1 cellular context compared by ENCODE assay signal in genomic region chr11:94776351-94777321, GRCh38.
TF ChIP-seq lines count a peak whose summit lies in the region.

No MANE protein-coding gene starts in this region.

TF ChIP-seq in HEK293, 187 proteins besides CTCF, POLR2A, EP300 and RAD21 (continued from another document):
- no peak for TF ChIP-seq ZNF148 (tag by site-specific recombination; IDR thresholded peaks at IDR 0.05; ENCODE audit: borderline replicate concordance)
- TF ChIP-seq ZNF654 (tag by site-specific recombination; IDR thresholded peaks at IDR 0.05; ENCODE audit: low read depth), result no peak; the same call in 1 of the 2 replicates
- TF ChIP-seq ZNF280D (tag by site-specific recombination; IDR thresholded peaks at IDR 0.05), result no peak
- TF ChIP-seq ZNF423 (tag by site-specific recombination; IDR thresholded peaks at IDR 0.05), result no peak
- no peak for TF ChIP-seq GLIS2 (tag by site-specific recombination; IDR thresholded peaks at IDR 0.05)
- no peak for TF ChIP-seq MZF1 (tag by site-specific recombination; IDR thresholded peaks at IDR 0.05; ENCODE audit: borderline replicate concordance)
- no peak for TF ChIP-seq ZNF114 (tag by site-specific recombination; IDR thresholded peaks at IDR 0.05)
- no peak for TF ChIP-seq ZNF37A (tag by site-specific recombination; IDR thresholded peaks at IDR 0.05)
- TF ChIP-seq ZNF404 (tag by site-specific recombination; IDR thresholded peaks at IDR 0.05), result no peak
- no peak for TF ChIP-seq ZNF223 (tag by site-specific recombination; IDR thresholded peaks at IDR 0.05)
- peak; percentile 72 for TF ChIP-seq ZXDB (tag by site-specific recombination; IDR thresholded peaks at IDR 0.05)
- TF ChIP-seq ZNF202 (tag by site-specific recombination; IDR thresholded peaks at IDR 0.05; ENCODE audit: borderline replicate concordance), result no peak
- peak; percentile 34; the same call in 1 of the 2 replicates for TF ChIP-seq ZNF639 (tag by site-specific recombination; IDR thresholded peaks at IDR 0.05)
- no peak for TF ChIP-seq ZSCAN5A (tag by site-specific recombination; IDR thresholded peaks at IDR 0.05)
- TF ChIP-seq ZNF791 (tag by site-specific recombination; IDR thresholded peaks at IDR 0.05), result no peak
- no peak for TF ChIP-seq ZFP37 (tag by site-specific recombination; IDR thresholded peaks at IDR 0.05)
